ENCODE assay signal across 9 cellular contexts in the genomic region with DNA sequence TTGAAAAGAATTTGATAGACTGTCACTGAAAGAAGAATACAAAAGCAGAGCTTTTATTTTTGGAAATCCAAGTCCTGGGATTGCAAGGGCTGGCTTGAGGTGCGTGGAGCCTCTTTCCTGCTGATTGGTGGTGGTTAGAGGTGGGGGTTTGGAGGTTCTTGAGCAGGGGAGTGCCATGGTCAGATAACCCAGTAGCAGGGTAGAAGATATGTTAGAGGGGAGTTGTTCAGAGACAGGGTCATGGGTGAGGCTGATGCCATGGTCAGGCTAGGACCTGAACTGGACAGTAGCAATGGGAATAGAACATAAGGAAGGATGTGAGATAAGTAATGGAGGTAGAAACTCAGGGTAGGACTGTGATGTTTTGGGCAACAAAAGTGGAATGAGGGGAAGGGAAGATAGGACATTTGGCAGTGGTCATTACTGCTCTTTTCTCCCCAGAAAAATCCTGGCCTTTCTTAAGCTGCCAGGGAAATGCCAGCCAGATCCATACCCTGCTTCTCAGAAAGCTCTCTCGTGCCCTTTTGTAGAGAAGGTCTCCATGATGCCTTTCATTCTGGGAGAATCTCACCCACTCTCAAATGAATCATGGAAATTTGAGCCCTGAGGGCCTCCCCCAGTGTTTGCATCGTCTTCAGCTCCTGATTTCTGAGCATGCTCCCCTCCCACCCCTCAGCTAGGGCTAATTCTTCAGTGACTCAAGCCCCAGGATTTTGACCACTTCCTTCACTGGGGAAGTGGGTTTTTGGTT. TPM values are rescaled to one million over a fixed set of nuclear protein-coding genes. Genes with fewer than 3 reads are reported as not detected.
DNase-seq lines count a peak whose midpoint lies in the region; ATAC-seq and TF ChIP-seq lines count a peak whose summit lies in the region.
"Had no signal": no experiment of that assay in that cellular context is flagged by ENCODE, and none has a peak within 500 bp of the region (broad histone marks: within the 10 kb centered on the region; RNA-seq: fewer than 3 reads in every experiment).

No MANE protein-coding gene starts in this region.

- no peak for TF ChIP-seq CTCF in vagina (IDR thresholded peaks at IDR 0.05)

- H3K36me3 Mint-ChIP-seq in activated naive CD4-positive, alpha-beta T cell treated with anti-CD3 and anti-CD28 coated beads, Interleukin-2, amount 50 U/mL, for 72 hours, result no peaks in the 10 kb centered on the region

- peak; percentile 38 for DNase-seq in stimulated activated naive CD4-positive, alpha-beta T cell treated with Interleukin-2 at 50 U/mL for 16 hours (lab: John Stamatoyannopoulos, UW)
- DNase-seq in stimulated activated naive CD4-positive, alpha-beta T cell (lab: John Stamatoyannopoulos, UW), result no peak
- no peak for DNase-seq in activated naive CD4-positive, alpha-beta T cell treated with anti-CD3 and anti-CD28 coated beads, Interleukin-2, amount 50 U/mL, for 72 hours (ENCODE audit: low spot score in 2 of 2)
- peak; percentile 74 for DNase-seq in left kidney (ENCODE audit: low read depth, low spot score)
- DNase-seq in vagina (ENCODE audit: extremely low spot score in 2 of 2), result no peak
- DNase-seq in NCI-H2196 treated with DMSO at 0.1 percent for 48 hours (lab: John Stamatoyannopoulos, UW; ENCODE audit: unreplicated experiment), result no peak
- DNase-seq: NCI-H2029 had no signal

- no peaks in the 10 kb centered on the region for H3K36me3 ChIP-seq in vagina

- no peak for TF ChIP-seq POLR2A in vagina (IDR thresholded peaks at IDR 0.05)

- H3K27me3 ChIP-seq in vagina, result no peaks in the 10 kb centered on the region

- H3K4me1 ChIP-seq in vagina, result peaks cover 97% of the 10 kb centered on the region

- no peak overlapping the region for H3K4me3 ChIP-seq in vagina

- H3K9me3 Mint-ChIP-seq in activated naive CD4-positive, alpha-beta T cell treated with anti-CD3 and anti-CD28 coated beads, Interleukin-2, amount 50 U/mL, for 72 hours, result no peaks in the 10 kb centered on the region

- H3K27ac ChIP-seq in vagina, result peak overlapping the region; percentile 58

- intact Hi-C loops in vagina (cut with DNase I), result loop anchor here (10.0 kb wide), 1 partner anchor 301 kb away; no protein-coding TSS in a partner anchor

- no peaks in the 10 kb centered on the region for H3K9me3 ChIP-seq in vagina

- peak overlapping the region; percentile 18 to 34 for H3K27ac Mint-ChIP-seq in activated naive CD4-positive, alpha-beta T cell treated with anti-CD3 and anti-CD28 coated beads, Interleukin-2, amount 50 U/mL, for 72 hours

- peak; percentile 42 to 89 for ATAC-seq in activated naive CD4-positive, alpha-beta T cell treated with anti-CD3 and anti-CD28 coated beads, Interleukin-2, amount 50 U/mL, for 72 hours
- ATAC-seq in GM19035 (IDR thresholded peaks at IDR 0.05; ENCODE audit: unreplicated experiment) (no peak), GM21360 (IDR thresholded peaks at IDR 0.05; ENCODE audit: unreplicated experiment) (no peak)

RNA-seq across cellular contexts. Expression of a gene that starts 9.5 kb away (rescaled TPM):
- 1 to 10 TPM; 1.4 to 9.2 TPM for total RNA-seq in activated naive CD4-positive, alpha-beta T cell treated with anti-CD3 and anti-CD28 coated beads, Interleukin-2, amount 50 U/mL, for 72 hours
- 675 TPM for total RNA-seq in vagina

Comparison
In these comparisons a context has a peak if more than half of its experiments do, and no peak if none do; other contexts are left out.
1. DNase-seq: peak in stimulated activated naive CD4-positive, alpha-beta T cell treated with Interleukin-2 at 50 U/mL for 16 hours (single experiment) and left kidney (single experiment); none in stimulated activated naive CD4-positive, alpha-beta T cell (0 of 6), activated naive CD4-positive, alpha-beta T cell treated with anti-CD3 and anti-CD28 coated beads, Interleukin-2, amount 50 U/mL, for 72 hours (0 of 2), vagina (0 of 2) and NCI-H2196 treated with DMSO at 0.1 percent for 48 hours (single experiment).
2. ATAC-seq: peak in activated naive CD4-positive, alpha-beta T cell treated with anti-CD3 and anti-CD28 coated beads, Interleukin-2, amount 50 U/mL, for 72 hours (2 of 2); none in GM19035 (single experiment) and GM21360 (single experiment).
3. RNA of a gene that starts 9.5 kb away (total RNA-seq): 675 TPM in vagina (single experiment); 1.4 to 9.2 TPM in activated naive CD4-positive, alpha-beta T cell treated with anti-CD3 and anti-CD28 coated beads, Interleukin-2, amount 50 U/mL, for 72 hours; every median in the first group is over 10 times any median in the second.